19 cellular contexts compared by ENCODE assay signal in genomic region chr1:55707196-55707595, GRCh38.
"Had no signal": no experiment of that assay in that cellular context is flagged by ENCODE, and none has a peak within 500 bp of the region (broad histone marks: within the 10 kb centered on the region; RNA-seq: fewer than 3 reads in every experiment).

No MANE protein-coding gene starts in this region.

- H3K27ac ChIP-seq: epithelial cell of prostate, esophagus squamous epithelium, foreskin keratinocyte, heart left ventricle, ovary had no signal

- H3K27me3 ChIP-seq: esophagus squamous epithelium, foreskin keratinocyte, heart left ventricle, ovary had no signal

- FAIRE-seq: colon, small intestine, urothelium cell line had no signal

- H3K36me3 ChIP-seq: esophagus squamous epithelium, heart left ventricle, ovary had no signal

- H3K4me1 ChIP-seq: foreskin keratinocyte had no signal

- DNase-seq: effector memory CD8-positive, alpha-beta T cell; esophagus squamous epithelium; foreskin keratinocyte; heart left ventricle; hippocampal formation; left colon; left ventricle myocardium superior; mesenchymal stem cell; midbrain; naive B cell; ovary; right cardiac atrium; small intestine; stimulated activated CD4-positive, alpha-beta T cell treated with anti-CD3 and anti-CD28 coated beads, Interleukin-2, amount 100 ng/mL, for 48 hours; stimulated activated naive CD4-positive, alpha-beta T cell treated with Interleukin-2 at 50 U/mL for 16 hours had no signal

- H3K4me3 ChIP-seq: esophagus squamous epithelium, heart left ventricle, lung, ovary had no signal

- H3K9me3 ChIP-seq: esophagus squamous epithelium, heart left ventricle, ovary had no signal
